Comparison of ENCODE assay signal across 8 cellular contexts in the genomic region with DNA sequence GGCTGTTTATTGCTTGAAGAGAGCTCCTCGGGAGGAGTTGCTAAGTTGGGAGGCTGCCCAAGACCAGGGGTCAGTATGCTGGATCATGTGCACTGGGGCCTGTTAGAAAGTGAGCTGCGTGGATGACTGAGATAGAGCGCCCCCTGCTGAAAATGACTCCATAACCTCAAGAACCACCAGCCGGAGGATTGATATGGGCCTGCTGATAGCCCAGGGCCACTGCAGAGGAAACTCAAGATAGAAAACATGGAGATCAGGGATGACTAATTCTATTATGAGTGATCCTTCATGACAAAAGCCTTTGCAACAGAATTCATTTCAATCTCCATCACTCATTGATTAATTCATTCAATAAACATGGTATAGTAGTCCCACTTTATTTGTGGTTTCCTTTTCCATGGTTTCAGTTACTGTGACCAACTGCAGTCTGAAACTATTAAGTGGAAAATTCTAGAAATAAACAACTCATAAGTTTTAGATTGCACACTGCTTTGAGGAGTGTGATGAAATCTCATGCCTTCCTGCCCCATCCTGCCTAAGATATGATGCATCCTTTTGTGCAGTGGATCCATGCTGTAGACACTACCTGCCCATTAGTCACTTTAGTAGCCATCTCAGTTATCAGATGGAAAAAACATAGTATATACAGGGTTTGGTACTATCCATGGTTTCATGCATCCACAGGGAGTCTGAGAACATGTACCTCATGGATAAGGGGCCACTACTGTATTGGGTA.
DNase-seq lines count a peak whose midpoint lies in the region; ATAC-seq, FAIRE-seq and TF ChIP-seq lines count a peak whose summit lies in the region.

No MANE protein-coding gene starts in this region.

- TF ChIP-seq CTCF in A549 (IDR thresholded peaks at IDR 0.05), result peak; percentile 25; the same call in 1 of the 3 replicates
- peak; percentile 47 for TF ChIP-seq CTCF in GM12865 (IDR thresholded peaks at IDR 0.05; ENCODE audit: insufficient read depth, low read depth, low read length, missing control alignments)
- TF ChIP-seq CTCF in LNCAP (IDR thresholded peaks at IDR 0.05), result peak; percentile 54; the same call in 1 of the 2 replicates
- TF ChIP-seq CTCF in activated B cell treated with CpG ODN at 0.5 μM for 24 hours (IDR thresholded peaks at IDR 0.05), result no peak
- peak; percentile 51 to 64 (median 51) for TF ChIP-seq CTCF in nephron (IDR thresholded peaks at IDR 0.05; ENCODE audit: unreplicated experiment in 3 of 3)

- H3K36me3 ChIP-seq in effector memory CD4-positive, alpha-beta T cell (ENCODE audit: control insufficient read depth, insufficient read depth, low read length), result no peaks in the 10 kb centered on the region

- 13% methylated on average over 4 of the region's 4 CpGs for whole genome bisulfite sequencing in A549 (ENCODE audit: missing lambda C conversion rate)

- CTCF ChIA-PET in A549 (lab: Yijun Ruan, JAX), result interaction anchor here (2.8 to 3.4 kb wide), 2 partner anchors 12 to 323 kb away, joined by 15 to 16 read pairs; no protein-coding TSS in a partner anchor
- CTCF ChIA-PET in activated B cell treated with CpG ODN at 0.5 μM for 24 hours (lab: Charles Lee), result interaction anchor here (0.7 to 5.3 kb wide), 7 partner anchors 15 to 788 kb away, joined by 3 to 63 read pairs (median 4); partner anchors contain the start of gene RAP2C

- TF ChIP-seq RAD21 in A549 (conservative IDR thresholded peaks at IDR 0.05 in 1 of 2, IDR thresholded peaks at IDR 0.05 in 1 of 2), result no peak

- intact Hi-C loops in activated B cell treated with CpG ODN at 0.5 μM for 24 hours (cut with micrococcal nuclease), result loop anchor here (1.0 kb wide), 3 partner anchors 322 to 774 kb away; no protein-coding TSS in a partner anchor

- peak in 1 of 2 experiments; percentile 26 for DNase-seq in A549 (ENCODE audit: low read depth in 1 of 2, low spot score in 1 of 2)
- DNase-seq in GM12865 (ENCODE audit: low read depth), result peak; percentile 58
- peak; percentile 13 for DNase-seq in activated B cell treated with CpG ODN at 0.5 μM for 24 hours
- DNase-seq in effector memory CD4-positive, alpha-beta T cell, result peak; percentile 0 to 5 (median 4)

- FAIRE-seq in A549 (lab: Jason Lieb, UNC), result no peak

- no peak overlapping the region for H3K4me3 ChIP-seq in A549
- H3K4me3 ChIP-seq in GM12865 (ENCODE audit: low read depth, low read length), result no peak overlapping the region
- H3K4me3 ChIP-seq in effector memory CD4-positive, alpha-beta T cell (ENCODE audit: insufficient read depth, low read depth, low read length, poor library complexity, severe bottlenecking), result no peak overlapping the region

- H3K27me3 ChIP-seq in effector memory CD4-positive, alpha-beta T cell (replicated peaks; ENCODE audit: control insufficient read depth, insufficient read depth, low read length, poor library complexity, severe bottlenecking), result no peaks in the 10 kb centered on the region

- no peaks in the 10 kb centered on the region for H3K9me3 Mint-ChIP-seq in activated B cell treated with CpG ODN at 0.5 μM for 24 hours
- no peaks in the 10 kb centered on the region for H3K9me3 Mint-ChIP-seq in nephron

- TF ChIP-seq POLR2A in A549 (IDR thresholded peaks at IDR 0.05; ENCODE audit: low read length), result no peak

- ATAC-seq in A549 (peak; percentile 39 to 72; a peak in 3 of 6 replicates), activated B cell treated with CpG ODN at 0.5 μM for 24 hours (ENCODE audit: low read depth) (peak; percentile 31), GM18909 (IDR thresholded peaks at IDR 0.05; ENCODE audit: poor library complexity, unreplicated experiment) (no peak), GM21737 (IDR thresholded peaks at IDR 0.05; ENCODE audit: unreplicated experiment) (no peak)

- no peaks in the 10 kb centered on the region for H3K9me3 ChIP-seq in A549
- no peaks in the 10 kb centered on the region for H3K9me3 ChIP-seq in effector memory CD4-positive, alpha-beta T cell (ENCODE audit: control insufficient read depth, low read length)

- H3K4me2 ChIP-seq in A549, result no peak overlapping the region

- H3K27ac Mint-ChIP-seq in activated B cell treated with CpG ODN at 0.5 μM for 24 hours (no peak overlapping the region), nephron (peak overlapping the region; percentile 71 to 81 (median 71))

- H3K4me3 Mint-ChIP-seq in activated B cell treated with CpG ODN at 0.5 μM for 24 hours (no peak overlapping the region), nephron (no peak overlapping the region)

- POLR2A ChIA-PET in A549 (lab: Yijun Ruan, JAX) (no interaction called here), activated B cell treated with CpG ODN at 0.5 μM for 24 hours (lab: Charles Lee) (no interaction called here)

- no peak overlapping the region for H3K27ac ChIP-seq in A549
- no peak overlapping the region for H3K27ac ChIP-seq in effector memory CD4-positive, alpha-beta T cell (ENCODE audit: insufficient read depth, low read length, poor library complexity, severe bottlenecking)

- no peaks in the 10 kb centered on the region for H3K4me1 ChIP-seq in A549
- no peaks in the 10 kb centered on the region for H3K4me1 ChIP-seq in effector memory CD4-positive, alpha-beta T cell (ENCODE audit: control insufficient read depth, insufficient read depth, low read length, poor library complexity, severe bottlenecking)

- H3K4me1 Mint-ChIP-seq in activated B cell treated with CpG ODN at 0.5 μM for 24 hours, result no peaks in the 10 kb centered on the region
- H3K4me1 Mint-ChIP-seq in nephron, result peaks cover 17% of the 10 kb centered on the region

- TF ChIP-seq EP300 in A549 (IDR thresholded peaks at IDR 0.05), result no peak

- H3K27me3 Mint-ChIP-seq in activated B cell treated with CpG ODN at 0.5 μM for 24 hours (no peaks in the 10 kb centered on the region), nephron (ENCODE audit: low read depth) (no peaks in the 10 kb centered on the region)

- H3K36me3 Mint-ChIP-seq in activated B cell treated with CpG ODN at 0.5 μM for 24 hours (ENCODE audit: low read depth) (no peaks in the 10 kb centered on the region), nephron (ENCODE audit: low read depth) (no peaks in the 10 kb centered on the region)

TF ChIP-seq in A549, 52 proteins besides CTCF, POLR2A, EP300 and RAD21:
- TF ChIP-seq, protein P1, sequence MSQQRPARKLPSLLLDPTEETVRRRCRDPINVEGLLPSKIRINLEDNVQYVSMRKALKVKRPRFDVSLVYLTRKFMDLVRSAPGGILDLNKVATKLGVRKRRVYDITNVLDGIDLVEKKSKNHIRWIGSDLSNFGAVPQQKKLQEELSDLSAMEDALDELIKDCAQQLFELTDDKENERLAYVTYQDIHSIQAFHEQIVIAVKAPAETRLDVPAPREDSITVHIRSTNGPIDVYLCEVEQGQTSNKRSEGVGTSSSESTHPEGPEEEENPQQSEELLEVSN (IDR thresholded peaks at IDR 0.05; ENCODE audit: borderline replicate concordance, low read depth), result no peak
- TF ChIP-seq ZFP36 (IDR thresholded peaks at IDR 0.05; ENCODE audit: borderline replicate concordance, partially characterized antibody) (no peak), EHF (CRISPR knock-in tag; IDR thresholded peaks at IDR 0.05) (no peak), BCL3 (IDR thresholded peaks at IDR 0.05) (no peak), KDM5A (IDR thresholded peaks at IDR 0.05) (no peak), FOXS1 (CRISPR knock-in tag; IDR thresholded peaks at IDR 0.05) (no peak), POLR2AphosphoS2 (conservative IDR thresholded peaks at IDR 0.05; ENCODE audit: low read length) (no peak), JUNB (IDR thresholded peaks at IDR 0.05) (no peak), MAFK (IDR thresholded peaks at IDR 0.05; ENCODE audit: partially characterized antibody) (no peak), ZNF302 (CRISPR knock-in tag; IDR thresholded peaks at IDR 0.05) (no peak), RNF2 (IDR thresholded peaks at IDR 0.05; ENCODE audit: borderline replicate concordance, low read depth) (no peak)

Comparison
In these comparisons a context has a peak if more than half of its experiments do, and no peak if none do; other contexts are left out.
1. ATAC-seq: peak in A549 (2 of 2) and activated B cell treated with CpG ODN at 0.5 μM for 24 hours (single experiment); none in GM18909 (single experiment) and GM21737 (single experiment).